8 cellular contexts compared by ENCODE assay signal in the genomic region with DNA sequence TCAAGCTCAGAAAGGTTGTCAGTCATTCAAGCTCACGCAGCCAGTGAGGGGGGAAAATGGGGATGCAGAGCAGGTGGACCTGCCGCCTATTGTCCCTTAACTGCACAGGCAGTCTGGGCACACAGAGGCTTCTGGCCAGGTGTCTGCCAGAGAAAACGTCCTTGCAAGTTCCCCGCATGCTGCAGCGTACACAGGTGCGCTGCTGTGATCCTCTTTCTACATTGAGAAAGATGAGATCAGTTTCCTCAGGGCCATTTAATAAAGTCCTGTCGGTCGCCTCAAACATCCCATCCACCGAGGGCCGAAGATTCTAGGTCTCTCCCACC. TPM values are rescaled to one million over a fixed set of nuclear protein-coding genes. Genes with fewer than 3 reads are reported as not detected.
DNase-seq lines count a peak whose midpoint lies in the region; ATAC-seq, FAIRE-seq and TF ChIP-seq lines count a peak whose summit lies in the region.

No MANE protein-coding gene starts in this region.

- intact Hi-C loops in activated CD4-positive, alpha-beta T cell treated with anti-CD3 and anti-CD28 coated beads for 36 hours (cut with DNase I, micrococcal nuclease) = loop anchor here (1.0 to 10.0 kb wide), 10 partner anchors 13 to 764 kb away; partner anchors contain the start of genes MKRN2 (in 2 of the 2), PPARG (in 1 of the 2), RAF1 (in 1 of the 2) and RPL32 (in 1 of the 2)
- intact Hi-C loops in kidney (cut with DNase I) = no loop called here

- H3K4me3 ChIP-seq in kidney (ENCODE audit: low read length in 2 of 2) (peak overlapping the region; percentile 74 to 91), thymus (ENCODE audit: low read length) (peak overlapping the region; percentile 82)

- H3K27me3 Mint-ChIP-seq in activated CD4-positive, alpha-beta T cell treated with anti-CD3 and anti-CD28 coated beads for 36 hours = no peaks in the 10 kb centered on the region

- H3K36me3 ChIP-seq in kidney (ENCODE audit: control insufficient read depth in 1 of 2, insufficient read depth in 2 of 2, low read length in 2 of 2) (no peaks in the 10 kb centered on the region), thymus (ENCODE audit: control insufficient read depth, insufficient read depth) (no peaks in the 10 kb centered on the region)

- peaks cover 6 to 10% of the 10 kb centered on the region in 2 donors for H3K4me1 ChIP-seq in kidney (ENCODE audit: control insufficient read depth in 1 of 2, insufficient read depth in 1 of 2, low read depth in 1 of 2, low read length in 2 of 2)
- H3K4me1 ChIP-seq in thymus (ENCODE audit: control insufficient read depth, insufficient read depth, low read length) = peaks cover 19% of the 10 kb centered on the region

- H3K4me1 Mint-ChIP-seq in activated CD4-positive, alpha-beta T cell treated with anti-CD3 and anti-CD28 coated beads for 36 hours = peaks cover 42% of the 10 kb centered on the region

- H3K9me3 Mint-ChIP-seq in activated CD4-positive, alpha-beta T cell treated with anti-CD3 and anti-CD28 coated beads for 36 hours (ENCODE audit: low read depth) = no peaks in the 10 kb centered on the region
- H3K9me3 Mint-ChIP-seq in activated naive CD4-positive, alpha-beta T cell treated with anti-CD3 and anti-CD28 coated beads, Interleukin-2, amount 50 U/mL, for 72 hours = no peaks in the 10 kb centered on the region

- ATAC-seq in activated CD4-positive, alpha-beta T cell treated with anti-CD3 and anti-CD28 coated beads for 36 hours = no peak
- no peak for ATAC-seq in activated naive CD4-positive, alpha-beta T cell treated with anti-CD3 and anti-CD28 coated beads, Interleukin-2, amount 50 U/mL, for 72 hours
- ATAC-seq in HG03460 (IDR thresholded peaks at IDR 0.05; ENCODE audit: unreplicated experiment) = no peak

- WGBS in thymus = 8% methylated on average over 10 of the region's 10 CpGs

- FAIRE-seq in kidney (lab: Jason Lieb, UNC) = no peak

- DNase-seq in activated CD4-positive, alpha-beta T cell treated with anti-CD3 and anti-CD28 coated beads for 36 hours = no peak
- DNase-seq in activated CD4-positive, alpha-beta T cell treated with anti-CD3 and anti-CD28 coated beads for 1 hour = no peak
- no peak for DNase-seq in activated naive CD4-positive, alpha-beta T cell treated with anti-CD3 and anti-CD28 coated beads, Interleukin-2, amount 50 U/mL, for 72 hours (ENCODE audit: low spot score in 2 of 2)
- no peak for DNase-seq in kidney
- no peak for DNase-seq in NCI-H1436 (lab: John Stamatoyannopoulos, UW)
- DNase-seq in globus pallidus (ENCODE audit: low spot score) = no peak

- peak overlapping the region; percentile 97 for H3K27ac Mint-ChIP-seq in activated CD4-positive, alpha-beta T cell treated with anti-CD3 and anti-CD28 coated beads for 36 hours
- peak overlapping the region; percentile 96 for H3K27ac Mint-ChIP-seq in activated naive CD4-positive, alpha-beta T cell treated with anti-CD3 and anti-CD28 coated beads, Interleukin-2, amount 50 U/mL, for 72 hours

- H3K36me3 Mint-ChIP-seq in activated CD4-positive, alpha-beta T cell treated with anti-CD3 and anti-CD28 coated beads for 36 hours (ENCODE audit: low read depth) = peaks cover 12% of the 10 kb centered on the region
- H3K36me3 Mint-ChIP-seq in activated naive CD4-positive, alpha-beta T cell treated with anti-CD3 and anti-CD28 coated beads, Interleukin-2, amount 50 U/mL, for 72 hours = peaks cover 8 to 10% of the 10 kb centered on the region in 2 donors

- H3K27me3 ChIP-seq in thymus (ENCODE audit: control insufficient read depth, insufficient read depth) = no peaks in the 10 kb centered on the region

- peak overlapping the region; percentile 96 for H3K4me3 Mint-ChIP-seq in activated CD4-positive, alpha-beta T cell treated with anti-CD3 and anti-CD28 coated beads for 36 hours

- no peaks in the 10 kb centered on the region for H3K9me3 ChIP-seq in kidney (ENCODE audit: control insufficient read depth in 1 of 2, low read length in 2 of 2)
- no peaks in the 10 kb centered on the region for H3K9me3 ChIP-seq in thymus (ENCODE audit: control insufficient read depth)

- H3K9ac ChIP-seq in kidney (ENCODE audit: low read length in 2 of 2) = peak overlapping the region; percentile 56 to 61

- POLR2A ChIA-PET in activated CD4-positive, alpha-beta T cell treated with anti-CD3 and anti-CD28 coated beads for 36 hours (lab: Charles Lee) = interaction anchor here (0.5 to 0.9 kb wide), 4 partner anchors 52 to 371 kb away, joined by 3 to 9 read pairs (median 4); no protein-coding TSS in a partner anchor

- H3K27ac ChIP-seq in kidney (ENCODE audit: low read depth in 2 of 2, low read length in 2 of 2) (peak overlapping the region in 1 of 2 donors; percentile 13), thymus (ENCODE audit: low read depth) (peak overlapping the region; percentile 95)

- CTCF ChIA-PET in activated CD4-positive, alpha-beta T cell treated with anti-CD3 and anti-CD28 coated beads for 36 hours (lab: Charles Lee) = interaction anchor here (0.7 to 5.0 kb wide), 9 partner anchors 10 to 1214 kb away, joined by 3 to 32 read pairs (median 3); no protein-coding TSS in a partner anchor

- TF ChIP-seq CTCF in kidney (IDR thresholded peaks at IDR 0.05; ENCODE audit: borderline replicate concordance, extremely low read depth, insufficient read depth) = no peak

RNA-seq across cellular contexts. Expression of gene TSEN2, which starts 0.4 kb away (rescaled TPM):
- total RNA-seq in activated CD4-positive, alpha-beta T cell treated with anti-CD3 and anti-CD28 coated beads for 36 hours = 10 to 100 TPM; 17.8 to 19.4 TPM
- total RNA-seq in activated naive CD4-positive, alpha-beta T cell treated with anti-CD3 and anti-CD28 coated beads, Interleukin-2, amount 50 U/mL, for 72 hours = 10 to 100 TPM in 1 of 2 donors, 1 to 10 TPM in 1; 6.6 to 14.2 TPM
- 20.7 TPM for total RNA-seq in kidney
- 10.3 TPM for polyA plus RNA-seq in kidney (ENCODE audit: insufficient read depth, low read depth, low replicate concordance)
- 18.6 TPM for polyA plus RNA-seq in thymus
